ENCODE assay signal across 8 cellular contexts in genomic region chr6:28789553-28790083, GRCh38.
DNase-seq lines count a peak whose midpoint lies in the region; ATAC-seq and TF ChIP-seq lines count a peak whose summit lies in the region.

No MANE protein-coding gene starts in this region.

- H3K9me3 ChIP-seq in OCI-LY7 (ENCODE audit: low read length): no peaks in the 10 kb centered on the region
- no peaks in the 10 kb centered on the region for H3K9me3 ChIP-seq in mammary epithelial cell (replicated peaks; ENCODE audit: insufficient read depth, low read length)

- in situ Hi-C loops in mammary epithelial cell (cut with MboI; ENCODE audit: low sequenced_read_pairs in 2 of 2): no loop called here

- intact Hi-C loops in OCI-LY7 (cut with micrococcal nuclease; ENCODE audit: unreplicated experiment) (no loop called here), mammary epithelial cell (cut with micrococcal nuclease) (loop anchor here (2.0 to 5.0 kb wide), 5 partner anchors 19 to 193 kb away; no protein-coding TSS in a partner anchor)

- peaks cover 20% of the 10 kb centered on the region for H3K9me3 Mint-ChIP-seq in nephron progenitor cell

- H3K9me2 ChIP-seq in OCI-LY7 (ENCODE audit: insufficient read depth, low read length): no peaks in the 10 kb centered on the region

- peak overlapping the region; percentile 87 for H3K4me3 Mint-ChIP-seq in nephron progenitor cell

- POLR2A ChIA-PET in OCI-LY7 (lab: Charles Lee): interaction anchor here (0.7 to 0.8 kb wide), 2 partner anchors 36 to 265 kb away, joined by 4 to 7 read pairs; no protein-coding TSS in a partner anchor

- no peak for TF ChIP-seq CTCF in GM20000 (IDR thresholded peaks at IDR 0.05; ENCODE audit: extremely low read depth, missing control alignments)
- no peak for TF ChIP-seq CTCF in OCI-LY7 (conservative IDR thresholded peaks at IDR 0.05; ENCODE audit: low read length)
- TF ChIP-seq CTCF in mammary epithelial cell (conservative IDR thresholded peaks at IDR 0.05 in 1 of 2, IDR thresholded peaks at IDR 0.05 in 1 of 2; ENCODE audit: extremely low read depth in 1 of 2, insufficient read depth in 1 of 2, low read depth in 1 of 2, low read length in 2 of 2): no peak
- no peak for TF ChIP-seq CTCF in nephron progenitor cell (IDR thresholded peaks at IDR 0.05)

- H3K36me3 ChIP-seq in ACC112 (ENCODE audit: insufficient read depth, low read length) (no peaks in the 10 kb centered on the region), OCI-LY7 (ENCODE audit: insufficient read depth, low read length) (no peaks in the 10 kb centered on the region), mammary epithelial cell (ENCODE audit: insufficient read depth, low read length) (no peaks in the 10 kb centered on the region)

- no peak overlapping the region for H3K9ac ChIP-seq in mammary epithelial cell (ENCODE audit: insufficient read depth, low read length)

- H2AFZ ChIP-seq in ACC112 (ENCODE audit: low read length, unreplicated experiment) (peak overlapping the region; percentile 32), OCI-LY7 (ENCODE audit: low read length) (no peak overlapping the region), mammary epithelial cell (ENCODE audit: low read depth, low read length) (no peak overlapping the region)

- H3K79me2 ChIP-seq in ACC112 (ENCODE audit: control insufficient read depth, insufficient read depth, low read length, unreplicated experiment) (no peaks in the 10 kb centered on the region), OCI-LY7 (ENCODE audit: insufficient read depth, low read depth, low read length) (no peaks in the 10 kb centered on the region), mammary epithelial cell (ENCODE audit: insufficient read depth, low read length) (no peaks in the 10 kb centered on the region)

- peak overlapping the region; percentile 20 for H3K27ac Mint-ChIP-seq in nephron progenitor cell

- peak overlapping the region; percentile 81 for H3K4me3 ChIP-seq in ACC112 (ENCODE audit: low read depth, low read length)
- H3K4me3 ChIP-seq in OCI-LY7 (ENCODE audit: low read depth, low read length, poor library complexity, severe bottlenecking): no peak overlapping the region
- peak overlapping the region; percentile 49 to 72 (median 54) for H3K4me3 ChIP-seq in mammary epithelial cell (replicated peaks in 1 of 3; ENCODE audit: insufficient read depth in 1 of 3, low read depth in 2 of 3, low read length in 3 of 3)

- dilution Hi-C loops in mammary epithelial cell (cut with HindIII; ENCODE audit: low sequenced_read_pairs): no loop called here

- BruUV-seq in OCI-LY7 (replicated peaks; lab: Mats Ljungman, UMichigan): no TSS peak
- no TSS peak for BruUV-seq in mammary epithelial cell (replicated peaks; lab: Mats Ljungman, UMichigan)

- H3K36me3 Mint-ChIP-seq in nephron progenitor cell (ENCODE audit: low read depth): no peaks in the 10 kb centered on the region

- H3K27me3 ChIP-seq in ACC112 (ENCODE audit: insufficient read depth, low read length) (peaks cover 71% of the 10 kb centered on the region), mammary epithelial cell (ENCODE audit: insufficient read depth, low read length) (peaks cover 32% of the 10 kb centered on the region)

- no peaks in the 10 kb centered on the region for H3K4me1 ChIP-seq in ACC112 (ENCODE audit: control insufficient read depth, insufficient read depth, low read length, unreplicated experiment)
- H3K4me1 ChIP-seq in OCI-LY7 (ENCODE audit: insufficient read depth, low read length, poor library complexity, severe bottlenecking): no peaks in the 10 kb centered on the region
- peaks cover 5% of the 10 kb centered on the region for H3K4me1 ChIP-seq in mammary epithelial cell (ENCODE audit: insufficient read depth, low read length)

- CTCF ChIA-PET in OCI-LY7 (lab: Charles Lee; ENCODE audit: unreplicated experiment) (no interaction called here), mammary epithelial cell (lab: Charles Lee; ENCODE audit: low non-redundant PET) (no interaction called here)

- H3K27ac ChIP-seq in ACC112 (ENCODE audit: low read depth, low read length): no peak overlapping the region
- H3K27ac ChIP-seq in OCI-LY7 (ENCODE audit: low read depth, low read length, poor library complexity, severe bottlenecking): no peak overlapping the region
- H3K27ac ChIP-seq in mammary epithelial cell (ENCODE audit: insufficient read depth, low read depth, low read length): no peak overlapping the region

- 16% methylated on average over 13 of the region's 20 CpGs for WGBS in mammary epithelial cell (ENCODE audit: low coverage, missing lambda C conversion rate)

- ATAC-seq in GM19023 (IDR thresholded peaks at IDR 0.05; ENCODE audit: unreplicated experiment): no peak
- no peak for ATAC-seq in GM21717 (IDR thresholded peaks at IDR 0.05; ENCODE audit: unreplicated experiment)

- H3K4me1 Mint-ChIP-seq in nephron progenitor cell: peaks cover 37% of the 10 kb centered on the region

- H4K20me1 ChIP-seq in OCI-LY7 (ENCODE audit: insufficient read depth, low read length) (no peaks in the 10 kb centered on the region), mammary epithelial cell (ENCODE audit: insufficient read depth, low read length) (no peaks in the 10 kb centered on the region)

- H3K4me2 ChIP-seq in OCI-LY7 (ENCODE audit: low read length) (peak overlapping the region; percentile 22; the same call in 1 of the 2 replicates), mammary epithelial cell (ENCODE audit: insufficient read depth, low read depth, low read length) (peak overlapping the region; percentile 71)

- peak; percentile 23 for DNase-seq in GM20000 (ENCODE audit: low spot score)
- DNase-seq in OCI-LY7 (ENCODE audit: low spot score): peak; percentile 13
- DNase-seq in mammary epithelial cell: peak; percentile 76
- no peak for DNase-seq in nephron progenitor cell
- no peak for DNase-seq in medulla oblongata (ENCODE audit: extremely low spot score)

- peaks cover 100% of the 10 kb centered on the region for H3K27me3 Mint-ChIP-seq in nephron progenitor cell (ENCODE audit: low read depth, poor library complexity)

Comparison
In these comparisons a context has a peak if more than half of its experiments do, and no peak if none do; other contexts are left out.
1. DNase-seq: peak in GM20000 (single experiment), OCI-LY7 (single experiment) and mammary epithelial cell (single experiment); none in nephron progenitor cell (single experiment) and medulla oblongata (single experiment).